ENCODE assay signal across 26 cellular contexts in the genomic region with DNA sequence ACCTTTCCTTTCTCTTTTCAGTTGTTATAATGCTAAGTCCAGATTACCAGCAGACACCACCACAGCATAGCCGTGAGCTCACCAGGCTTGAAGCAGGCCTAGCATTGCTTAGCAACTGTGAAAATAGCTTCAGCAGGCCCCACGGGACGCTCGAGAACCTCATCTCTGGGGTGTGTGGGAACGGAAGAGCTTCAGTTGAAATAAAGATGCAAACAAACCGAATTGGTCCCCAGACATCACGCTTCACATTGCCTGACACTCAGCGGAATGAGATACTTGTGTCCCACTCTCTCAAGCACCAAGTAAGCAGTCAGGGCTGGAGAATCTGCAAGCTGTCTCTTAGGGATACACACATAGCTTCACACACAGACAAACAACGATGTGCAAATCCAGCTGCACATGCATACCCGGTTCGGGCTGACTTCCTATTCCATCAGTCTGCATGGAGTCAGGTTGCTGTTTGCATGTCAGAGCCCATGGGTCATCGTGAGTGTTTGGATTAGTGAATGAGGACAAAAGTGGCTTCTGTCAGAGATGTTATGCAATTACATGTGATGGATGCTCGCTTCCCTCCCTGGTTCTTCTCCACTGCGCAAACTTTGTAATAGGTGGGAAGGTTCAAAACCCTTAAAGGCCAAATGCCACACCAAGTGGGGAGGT.
DNase-seq lines count a peak whose midpoint lies in the region; ATAC-seq and TF ChIP-seq lines count a peak whose summit lies in the region.
"Had no signal": no experiment of that assay in that cellular context is flagged by ENCODE, and none has a peak within 500 bp of the region (broad histone marks: within the 10 kb centered on the region; RNA-seq: fewer than 3 reads in every experiment).

No MANE protein-coding gene starts in this region.

- no CpG with 5 or more reads among the region's 14 CpGs for WGBS in mesendoderm (ENCODE audit: extremely low coverage, insufficient coverage, low lambda C conversion rate)

- H3K36me3 Mint-ChIP-seq in CD4-positive, alpha-beta T cell (ENCODE audit: low read depth) = no peaks in the 10 kb centered on the region
- H3K36me3 Mint-ChIP-seq: naive B cell had no signal

- TF ChIP-seq CTCF in CD4-positive, alpha-beta T cell (IDR thresholded peaks at IDR 0.05) = no peak

- H2AFZ ChIP-seq in Karpas-422 (ENCODE audit: low read length) = peak overlapping the region; percentile 28; the same call in 1 of the 2 replicates

- no peak overlapping the region for H4K5ac ChIP-seq in mesendoderm (ENCODE audit: low read length)

- H3K9ac ChIP-seq in Karpas-422 (ENCODE audit: low read length) (peak overlapping the region; percentile 50), mesendoderm (ENCODE audit: low read length) (no peak overlapping the region)

- peak overlapping the region; percentile 51 for H3K4me3 ChIP-seq in Karpas-422 (ENCODE audit: low read length)
- no peak overlapping the region for H3K4me3 ChIP-seq in skeletal muscle cell (ENCODE audit: low read depth, low read length)
- no peak overlapping the region for H3K4me3 ChIP-seq in mesendoderm (ENCODE audit: low read length)
- H3K4me3 ChIP-seq: smooth muscle cell, tibial nerve had no signal

- H3K4me1 Mint-ChIP-seq in CD4-positive, alpha-beta T cell (ENCODE audit: low read depth) = no peaks in the 10 kb centered on the region
- H3K4me1 Mint-ChIP-seq: activated naive CD8-positive, alpha-beta T cell treated with anti-CD3 and anti-CD28 coated beads, Interleukin-2, amount 50 U/mL, for 24 hours; B cell; naive B cell had no signal

- intact Hi-C loops in CD4-positive, alpha-beta T cell (cut with DNase I, micrococcal nuclease) = no loop called here

- no peak overlapping the region for H3K56ac ChIP-seq in mesendoderm (ENCODE audit: low read length)

- CTCF ChIA-PET in CD4-positive, alpha-beta T cell (lab: Charles Lee) = no interaction called here

- POLR2A ChIA-PET in CD4-positive, alpha-beta T cell (lab: Charles Lee) = no interaction called here

- no peaks in the 10 kb centered on the region for H3K79me1 ChIP-seq in mesendoderm (ENCODE audit: low read length)

- no peak overlapping the region for H4K8ac ChIP-seq in mesendoderm (ENCODE audit: low read depth, low read length)

- H3K23ac ChIP-seq in mesendoderm (ENCODE audit: low read length) = no peak overlapping the region

- H2BK15ac ChIP-seq in mesendoderm (replicated peaks; ENCODE audit: low read depth) = no peak overlapping the region

- H3K36me3 ChIP-seq in Karpas-422 (ENCODE audit: insufficient read depth, low read length) (no peaks in the 10 kb centered on the region), mesendoderm (ENCODE audit: control insufficient read depth, insufficient read depth, low read length) (no peaks in the 10 kb centered on the region)
- H3K36me3 ChIP-seq: tibial nerve had no signal

- no peak overlapping the region for H3K27ac Mint-ChIP-seq in CD4-positive, alpha-beta T cell
- H3K27ac Mint-ChIP-seq: activated naive CD8-positive, alpha-beta T cell treated with anti-CD3 and anti-CD28 coated beads, Interleukin-2, amount 50 U/mL, for 24 hours; B cell; naive B cell; stimulated activated naive CD8-positive, alpha-beta T cell treated with anti-CD3 and anti-CD28 coated beads, Interleukin-15, Interleukin-2, amounts not matched to agents 100 ng/mL and 50 ng/mL, for 24 hours had no signal

- no peak overlapping the region for H2BK5ac ChIP-seq in mesendoderm (ENCODE audit: low read length)

- peaks cover 38% of the 10 kb centered on the region for H3K4me1 ChIP-seq in Karpas-422 (ENCODE audit: low read length)
- H3K4me1 ChIP-seq in mesendoderm (ENCODE audit: control insufficient read depth, low read depth, low read length) = peaks cover 2% of the 10 kb centered on the region

- no peaks in the 10 kb centered on the region for H3K9me2 ChIP-seq in Karpas-422 (replicated peaks; ENCODE audit: insufficient read depth, low read length)

- H3K79me2 ChIP-seq in Karpas-422 (ENCODE audit: low read length) = no peaks in the 10 kb centered on the region
- no peaks in the 10 kb centered on the region for H3K79me2 ChIP-seq in mesendoderm (ENCODE audit: control insufficient read depth, insufficient read depth, low read length)

- DNase-seq in COLO668 (lab: John Stamatoyannopoulos, UW; ENCODE audit: unreplicated experiment) (peak; percentile 71), Karpas-422 (peak; percentile 91), fibroblast of peridontal ligament (ENCODE audit: extremely low read depth) (peak; percentile 59), skeletal muscle cell (ENCODE audit: low read depth) (peak; percentile 39), mesendoderm (no peak)
- DNase-seq in CD4-positive, alpha-beta T cell = no peak
- DNase-seq: activated CD4-positive, alpha-beta T cell treated with anti-CD3 and anti-CD28 coated beads, Interleukin-2, amount 50 U/mL, for 4 hours; activated CD8-positive, alpha-beta memory T cell treated with anti-CD3 and anti-CD28 coated beads, Interleukin-2, amount 50 U/mL, for 48 hours; activated effector memory CD4-positive, alpha-beta T cell treated with anti-CD3 and anti-CD28 coated beads, Interleukin-2, amount 50 U/mL, for 16 hours; activated naive CD8-positive, alpha-beta T cell treated with anti-CD3 and anti-CD28 coated beads, Interleukin-2, amount 50 U/mL, for 24 hours; Calu3; cortex of kidney; HCEC 1CT; Kasumi-1; kidney; mammary epithelial cell; naive B cell; NCI-H1048; NCI-H524 treated with DMSO at 0.1 percent for 48 hours; stimulated activated CD4-positive, alpha-beta T cell treated with anti-CD3 and anti-CD28 coated beads, Interleukin-2, amount 100 ng/mL, for 48 hours had no signal

- H3K27ac ChIP-seq in Karpas-422 (ENCODE audit: low read length) (peak overlapping the region; percentile 84), mesendoderm (ENCODE audit: low read depth, low read length) (no peak overlapping the region)
- no peak overlapping the region for H3K27ac ChIP-seq in CD4-positive, alpha-beta T cell (ENCODE audit: low read depth, low read length)
- H3K27ac ChIP-seq: tibial nerve, VCaP had no signal

- H3K27me3 Mint-ChIP-seq in CD4-positive, alpha-beta T cell = peaks cover 17% of the 10 kb centered on the region
- H3K27me3 Mint-ChIP-seq: B cell had no signal

- H2AK5ac ChIP-seq in mesendoderm (ENCODE audit: low read length) = no peak overlapping the region

- no peaks in the 10 kb centered on the region for H3K9me3 Mint-ChIP-seq in CD4-positive, alpha-beta T cell
- H3K9me3 Mint-ChIP-seq: activated naive CD8-positive, alpha-beta T cell treated with anti-CD3 and anti-CD28 coated beads, Interleukin-2, amount 50 U/mL, for 24 hours; stimulated activated naive CD8-positive, alpha-beta T cell treated with anti-CD3 and anti-CD28 coated beads, Interleukin-15, Interleukin-2, amounts not matched to agents 100 ng/mL and 50 ng/mL, for 24 hours had no signal

- H2BK120ac ChIP-seq in mesendoderm (ENCODE audit: low read depth, low read length) = no peak overlapping the region

- ATAC-seq in CD4-positive, alpha-beta T cell (ENCODE audit: poor library complexity) = no peak
- ATAC-seq in HG03159 (IDR thresholded peaks at IDR 0.05; ENCODE audit: unreplicated experiment) = no peak
- ATAC-seq: activated naive CD8-positive, alpha-beta T cell treated with anti-CD3 and anti-CD28 coated beads, Interleukin-2, amount 50 U/mL, for 24 hours had no signal

- no peaks in the 10 kb centered on the region for H3K9me3 ChIP-seq in Karpas-422 (ENCODE audit: low read length)
- no peaks in the 10 kb centered on the region for H3K9me3 ChIP-seq in CD4-positive, alpha-beta T cell (ENCODE audit: control insufficient read depth, low read length)

- no peak overlapping the region for H3K4ac ChIP-seq in mesendoderm (ENCODE audit: low read depth, low read length)

- H3K4me3 Mint-ChIP-seq in CD4-positive, alpha-beta T cell = no peak overlapping the region
- H3K4me3 Mint-ChIP-seq: activated naive CD8-positive, alpha-beta T cell treated with anti-CD3 and anti-CD28 coated beads, Interleukin-2, amount 50 U/mL, for 24 hours; B cell; naive B cell; stimulated activated naive CD8-positive, alpha-beta T cell treated with anti-CD3 and anti-CD28 coated beads, Interleukin-15, Interleukin-2, amounts not matched to agents 100 ng/mL and 50 ng/mL, for 24 hours had no signal

- no peaks in the 10 kb centered on the region for H4K20me1 ChIP-seq in Karpas-422 (ENCODE audit: insufficient read depth, low read depth, low read length)

- H3K4me2 ChIP-seq in Karpas-422 (ENCODE audit: low read depth, low read length, poor library complexity, severe bottlenecking) = peak overlapping the region; percentile 68
- H3K4me2 ChIP-seq in mesendoderm (ENCODE audit: low read length) = no peak overlapping the region
- H3K4me2 ChIP-seq: smooth muscle cell had no signal

- no peak overlapping the region for H3K18ac ChIP-seq in mesendoderm (ENCODE audit: low read length)

- H3K27me3 ChIP-seq in Karpas-422 (ENCODE audit: low read length) (no peaks in the 10 kb centered on the region), mesendoderm (ENCODE audit: insufficient read depth, low read length, poor library complexity) (no peaks in the 10 kb centered on the region)
- H3K27me3 ChIP-seq in CD4-positive, alpha-beta T cell (ENCODE audit: control insufficient read depth, insufficient read depth, low read length) = no peaks in the 10 kb centered on the region
- H3K27me3 ChIP-seq: tibial nerve had no signal

Comparison
In these comparisons a context has a peak if more than half of its experiments do, and no peak if none do; other contexts are left out.
1. DNase-seq: peak in COLO668 (single experiment), Karpas-422 (single experiment), fibroblast of peridontal ligament (single experiment) and skeletal muscle cell (single experiment); none in CD4-positive, alpha-beta T cell (0 of 10) and mesendoderm (single experiment).